In the genomic region with DNA sequence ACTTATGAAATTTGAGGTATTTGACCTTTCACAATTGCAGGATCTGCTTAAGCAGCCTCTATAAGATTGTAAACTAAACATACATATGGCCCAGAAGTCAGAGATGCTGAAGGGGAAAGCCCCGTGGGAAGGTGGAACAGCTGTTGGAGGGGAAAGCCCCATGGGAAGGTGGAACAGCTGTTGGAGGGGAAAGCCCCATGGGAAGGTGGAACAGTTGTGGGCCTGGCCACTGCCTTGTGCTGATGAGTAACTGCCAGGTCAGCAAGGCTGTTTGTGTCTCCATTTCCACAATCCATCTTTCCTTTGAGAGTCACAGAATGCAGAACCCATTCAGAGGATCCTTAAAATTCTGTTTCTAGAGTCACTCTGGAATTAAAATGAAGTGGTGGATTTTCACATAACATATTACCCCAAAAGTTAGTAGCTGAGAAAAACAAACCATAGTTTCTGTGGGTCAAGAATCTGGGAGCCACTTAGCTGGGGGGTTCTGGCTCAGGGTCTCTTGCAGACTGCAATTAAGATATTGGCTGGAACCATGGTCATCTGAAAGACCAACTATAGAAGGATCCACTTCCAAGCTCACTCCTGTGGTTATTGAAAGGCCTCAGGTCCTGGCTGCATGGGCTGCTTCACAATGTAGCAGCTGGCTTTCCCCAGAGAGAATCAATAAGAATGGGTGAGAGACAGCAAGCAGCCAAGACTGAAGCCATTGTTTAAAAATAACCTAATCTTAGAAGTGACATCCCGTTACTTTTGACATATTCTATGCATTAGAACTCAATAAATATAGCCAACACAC, we compare ENCODE assay signal across 10 cellular contexts.
DNase-seq lines count a peak whose midpoint lies in the region; ATAC-seq and TF ChIP-seq lines count a peak whose summit lies in the region.
"Had no signal": no experiment of that assay in that cellular context is flagged by ENCODE, and none has a peak within 500 bp of the region (broad histone marks: within the 10 kb centered on the region; RNA-seq: fewer than 3 reads in every experiment).

No MANE protein-coding gene starts in this region.

- DNase-seq in glutamatergic neuron: peak; percentile 33
- no peak for DNase-seq in coronary artery (ENCODE audit: low spot score)
- DNase-seq in NAMALWA (ENCODE audit: low spot score): no peak
- no peak for DNase-seq in mucosa of gallbladder (ENCODE audit: low spot score)
- DNase-seq in GM13977 (ENCODE audit: low spot score): no peak
- DNase-seq: activated gamma-delta T cell treated with Interleukin-2 at 50 U/mL for 16 hours had no signal

- TF ChIP-seq CTCF in glutamatergic neuron (IDR thresholded peaks at IDR 0.05; ENCODE audit: partially characterized antibody, unreplicated experiment): no peak
- no peak for TF ChIP-seq CTCF in coronary artery (IDR thresholded peaks at IDR 0.05)
- no peak for TF ChIP-seq CTCF in GM13977 (IDR thresholded peaks at IDR 0.05; ENCODE audit: extremely low read depth, insufficient read depth, missing control alignments)

- H3K27ac ChIP-seq in coronary artery: no peak overlapping the region

- peak overlapping the region; percentile 89 for H3K27ac Mint-ChIP-seq in glutamatergic neuron (ENCODE audit: unreplicated experiment)

- H3K4me3 Mint-ChIP-seq in glutamatergic neuron (ENCODE audit: unreplicated experiment): peak overlapping the region; percentile 57

- peak; percentile 90 for ATAC-seq in GM18511 (IDR thresholded peaks at IDR 0.05; ENCODE audit: unreplicated experiment)
- ATAC-seq in GM21381 (IDR thresholded peaks at IDR 0.05; ENCODE audit: unreplicated experiment): peak; percentile 88
- peak; percentile 90 for ATAC-seq in HG03342 (IDR thresholded peaks at IDR 0.05; ENCODE audit: unreplicated experiment)

- H3K4me1 Mint-ChIP-seq in glutamatergic neuron (ENCODE audit: low read depth, unreplicated experiment): peaks cover 48% of the 10 kb centered on the region

- peaks cover 7% of the 10 kb centered on the region for H3K27me3 Mint-ChIP-seq in glutamatergic neuron (ENCODE audit: unreplicated experiment)

- no peaks in the 10 kb centered on the region for H3K36me3 Mint-ChIP-seq in glutamatergic neuron (ENCODE audit: unreplicated experiment)

- peaks cover 9% of the 10 kb centered on the region for H3K9me3 Mint-ChIP-seq in glutamatergic neuron (ENCODE audit: unreplicated experiment)

- in situ Hi-C loops in GM13977 (cut with MboI; ENCODE audit: low pct_unique_long_range_greater_than_20kb, low sequenced_read_pairs, unreplicated experiment): no loop called here

- no peak overlapping the region for H3K4me3 ChIP-seq in coronary artery
- H3K4me3 ChIP-seq: Peyer's patch had no signal
